19 cellular contexts compared by ENCODE assay signal in the genomic region with DNA sequence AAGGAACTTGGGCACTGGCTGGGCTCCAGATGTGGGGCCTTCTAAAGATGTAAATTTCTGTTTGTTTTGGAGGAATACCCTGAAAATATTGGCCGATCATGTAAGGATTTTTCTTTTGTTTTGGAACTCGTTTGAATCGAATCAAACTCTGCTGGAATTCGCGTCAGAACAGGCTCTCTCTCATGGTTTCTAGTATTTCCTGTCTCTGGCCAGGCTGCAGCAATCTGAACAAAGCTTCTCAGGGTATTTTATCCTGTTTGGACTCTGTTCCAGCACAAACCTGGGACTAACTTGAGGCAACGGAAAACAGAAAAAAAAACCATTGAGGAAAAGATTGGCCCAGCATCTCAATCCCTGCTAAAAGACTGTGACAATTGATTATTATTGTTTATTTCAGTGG.
DNase-seq lines count a peak whose midpoint lies in the region; ATAC-seq and TF ChIP-seq lines count a peak whose summit lies in the region.
"Had no signal": no experiment of that assay in that cellular context is flagged by ENCODE, and none has a peak within 500 bp of the region (broad histone marks: within the 10 kb centered on the region; RNA-seq: fewer than 3 reads in every experiment).

No MANE protein-coding gene starts in this region.

- no peaks in the 10 kb centered on the region for H4K20me1 ChIP-seq in GM23338 (replicated peaks; ENCODE audit: insufficient read depth)

- no peaks in the 10 kb centered on the region for H3K4me1 Mint-ChIP-seq in GM23338
- H3K4me1 Mint-ChIP-seq: B cell, memory B cell had no signal

- no peaks in the 10 kb centered on the region for H3F3A ChIP-seq in GM23338 (replicated peaks; ENCODE audit: low read depth)

- peaks cover 13% of the 10 kb centered on the region for H3K36me3 Mint-ChIP-seq in GM23338 (ENCODE audit: low read depth)
- H3K36me3 Mint-ChIP-seq: memory B cell, type B pancreatic cell had no signal

- no peaks in the 10 kb centered on the region for H3K4me1 ChIP-seq in GM23338 (ENCODE audit: insufficient read depth)
- peaks cover 3% of the 10 kb centered on the region for H3K4me1 ChIP-seq in right cardiac atrium (ENCODE audit: control insufficient read depth, insufficient read depth, low read length)

- no peaks in the 10 kb centered on the region for H3K27me3 Mint-ChIP-seq in GM23338 (ENCODE audit: insufficient read depth, low read depth, poor library complexity)
- H3K27me3 Mint-ChIP-seq: B cell had no signal

- H3K9me3 Mint-ChIP-seq in GM23338, result peaks cover 18% of the 10 kb centered on the region

- H3K27me3 ChIP-seq in GM23338 (ENCODE audit: insufficient read depth) (no peaks in the 10 kb centered on the region), right cardiac atrium (ENCODE audit: control insufficient read depth, insufficient read depth) (no peaks in the 10 kb centered on the region)
- H3K27me3 ChIP-seq: ovary, SJCRH30 had no signal

- H3K27ac Mint-ChIP-seq in GM23338, result no peak overlapping the region
- H3K27ac Mint-ChIP-seq: activated naive CD4-positive, alpha-beta T cell treated with anti-CD3 and anti-CD28 coated beads for 36 hours; B cell; memory B cell; type B pancreatic cell had no signal

- TF ChIP-seq CTCF in GM23338 (conservative IDR thresholded peaks at IDR 0.05; ENCODE audit: low read depth in 2 of 2), result no peak
- no peak for TF ChIP-seq CTCF in coronary artery (IDR thresholded peaks at IDR 0.05)

- peak overlapping the region; percentile 63; the same call in 1 of the 2 replicates for H2AFZ ChIP-seq in GM23338

- H3K4me3 ChIP-seq in GM23338 (no peak overlapping the region), coronary artery (peak overlapping the region; percentile 53), right cardiac atrium (ENCODE audit: low read length) (no peak overlapping the region), skeletal muscle cell (ENCODE audit: low read depth, low read length) (peak overlapping the region; percentile 9)
- H3K4me3 ChIP-seq: ovary, SJCRH30 had no signal

- ATAC-seq in GM23338 (no peak), right cardiac atrium (peak; percentile 67 to 78), GM18907 (IDR thresholded peaks at IDR 0.05; ENCODE audit: unreplicated experiment) (no peak)
- ATAC-seq: esophagus mucosa had no signal

- no peaks in the 10 kb centered on the region for H3K9me3 ChIP-seq in right cardiac atrium (ENCODE audit: control insufficient read depth, low read length)
- H3K9me3 ChIP-seq: ovary, SJCRH30 had no signal

- H3K4me2 ChIP-seq in GM23338, result no peak overlapping the region

- H3K79me2 ChIP-seq in GM23338 (replicated peaks; ENCODE audit: insufficient read depth), result no peaks in the 10 kb centered on the region

- 27% methylated on average over 6 of the region's 6 CpGs for WGBS in right cardiac atrium

- intact Hi-C loops in right cardiac atrium (cut with DNase I), result no loop called here

- no peak overlapping the region for H3K4me3 Mint-ChIP-seq in GM23338
- H3K4me3 Mint-ChIP-seq: activated naive CD4-positive, alpha-beta T cell treated with anti-CD3 and anti-CD28 coated beads for 36 hours; B cell; memory B cell; type B pancreatic cell had no signal

- H3K9me2 ChIP-seq in GM23338 (ENCODE audit: insufficient read depth), result peaks cover 3% of the 10 kb centered on the region; the same call in 1 of the 2 replicates

- H3K36me3 ChIP-seq in GM23338 (ENCODE audit: insufficient read depth), result no peaks in the 10 kb centered on the region
- H3K36me3 ChIP-seq: ovary, SJCRH30 had no signal

- DNase-seq in GM23338 (ENCODE audit: low spot score), result no peak
- no peak for DNase-seq in coronary artery (ENCODE audit: low spot score)
- DNase-seq in right cardiac atrium, result no peak
- DNase-seq in skeletal muscle cell (ENCODE audit: low read depth), result no peak
- DNase-seq in GDM1 (lab: John Stamatoyannopoulos, UW), result no peak
- no peak for DNase-seq in SK-N-DZ (ENCODE audit: low spot score)
- no peak for DNase-seq in stimulated activated CD4-positive, alpha-beta T cell treated with anti-CD3 and anti-CD28 coated beads, Interleukin-4, amount 100 ng/mL, for 4 hours
- DNase-seq: activated CD8-positive, alpha-beta memory T cell treated with anti-CD3 and anti-CD28 coated beads, Interleukin-2, amount 50 U/mL, for 48 hours; activated naive CD4-positive, alpha-beta T cell treated with anti-CD3 and anti-CD28 coated beads for 36 hours; central memory CD4-positive, alpha-beta T cell; NCI-H146; NCI-H446; ovary; SJCRH30 had no signal

- H3K27ac ChIP-seq in GM23338 (ENCODE audit: low read depth), result no peak overlapping the region
- peak overlapping the region in 1 of 2 donors; percentile 5 for H3K27ac ChIP-seq in coronary artery
- no peak overlapping the region for H3K27ac ChIP-seq in right cardiac atrium (ENCODE audit: low read length)
- H3K27ac ChIP-seq: ovary, SJCRH30 had no signal

TF ChIP-seq in GM23338, 12 proteins besides CTCF, POLR2A, EP300 and RAD21:
- TF ChIP-seq NANOG (IDR thresholded peaks at IDR 0.05; ENCODE audit: borderline replicate concordance), result no peak
- TF ChIP-seq CREB1 (CRISPR knock-in tag; IDR thresholded peaks at IDR 0.05; ENCODE audit: low read depth), result no peak
- TF ChIP-seq, protein P1, sequence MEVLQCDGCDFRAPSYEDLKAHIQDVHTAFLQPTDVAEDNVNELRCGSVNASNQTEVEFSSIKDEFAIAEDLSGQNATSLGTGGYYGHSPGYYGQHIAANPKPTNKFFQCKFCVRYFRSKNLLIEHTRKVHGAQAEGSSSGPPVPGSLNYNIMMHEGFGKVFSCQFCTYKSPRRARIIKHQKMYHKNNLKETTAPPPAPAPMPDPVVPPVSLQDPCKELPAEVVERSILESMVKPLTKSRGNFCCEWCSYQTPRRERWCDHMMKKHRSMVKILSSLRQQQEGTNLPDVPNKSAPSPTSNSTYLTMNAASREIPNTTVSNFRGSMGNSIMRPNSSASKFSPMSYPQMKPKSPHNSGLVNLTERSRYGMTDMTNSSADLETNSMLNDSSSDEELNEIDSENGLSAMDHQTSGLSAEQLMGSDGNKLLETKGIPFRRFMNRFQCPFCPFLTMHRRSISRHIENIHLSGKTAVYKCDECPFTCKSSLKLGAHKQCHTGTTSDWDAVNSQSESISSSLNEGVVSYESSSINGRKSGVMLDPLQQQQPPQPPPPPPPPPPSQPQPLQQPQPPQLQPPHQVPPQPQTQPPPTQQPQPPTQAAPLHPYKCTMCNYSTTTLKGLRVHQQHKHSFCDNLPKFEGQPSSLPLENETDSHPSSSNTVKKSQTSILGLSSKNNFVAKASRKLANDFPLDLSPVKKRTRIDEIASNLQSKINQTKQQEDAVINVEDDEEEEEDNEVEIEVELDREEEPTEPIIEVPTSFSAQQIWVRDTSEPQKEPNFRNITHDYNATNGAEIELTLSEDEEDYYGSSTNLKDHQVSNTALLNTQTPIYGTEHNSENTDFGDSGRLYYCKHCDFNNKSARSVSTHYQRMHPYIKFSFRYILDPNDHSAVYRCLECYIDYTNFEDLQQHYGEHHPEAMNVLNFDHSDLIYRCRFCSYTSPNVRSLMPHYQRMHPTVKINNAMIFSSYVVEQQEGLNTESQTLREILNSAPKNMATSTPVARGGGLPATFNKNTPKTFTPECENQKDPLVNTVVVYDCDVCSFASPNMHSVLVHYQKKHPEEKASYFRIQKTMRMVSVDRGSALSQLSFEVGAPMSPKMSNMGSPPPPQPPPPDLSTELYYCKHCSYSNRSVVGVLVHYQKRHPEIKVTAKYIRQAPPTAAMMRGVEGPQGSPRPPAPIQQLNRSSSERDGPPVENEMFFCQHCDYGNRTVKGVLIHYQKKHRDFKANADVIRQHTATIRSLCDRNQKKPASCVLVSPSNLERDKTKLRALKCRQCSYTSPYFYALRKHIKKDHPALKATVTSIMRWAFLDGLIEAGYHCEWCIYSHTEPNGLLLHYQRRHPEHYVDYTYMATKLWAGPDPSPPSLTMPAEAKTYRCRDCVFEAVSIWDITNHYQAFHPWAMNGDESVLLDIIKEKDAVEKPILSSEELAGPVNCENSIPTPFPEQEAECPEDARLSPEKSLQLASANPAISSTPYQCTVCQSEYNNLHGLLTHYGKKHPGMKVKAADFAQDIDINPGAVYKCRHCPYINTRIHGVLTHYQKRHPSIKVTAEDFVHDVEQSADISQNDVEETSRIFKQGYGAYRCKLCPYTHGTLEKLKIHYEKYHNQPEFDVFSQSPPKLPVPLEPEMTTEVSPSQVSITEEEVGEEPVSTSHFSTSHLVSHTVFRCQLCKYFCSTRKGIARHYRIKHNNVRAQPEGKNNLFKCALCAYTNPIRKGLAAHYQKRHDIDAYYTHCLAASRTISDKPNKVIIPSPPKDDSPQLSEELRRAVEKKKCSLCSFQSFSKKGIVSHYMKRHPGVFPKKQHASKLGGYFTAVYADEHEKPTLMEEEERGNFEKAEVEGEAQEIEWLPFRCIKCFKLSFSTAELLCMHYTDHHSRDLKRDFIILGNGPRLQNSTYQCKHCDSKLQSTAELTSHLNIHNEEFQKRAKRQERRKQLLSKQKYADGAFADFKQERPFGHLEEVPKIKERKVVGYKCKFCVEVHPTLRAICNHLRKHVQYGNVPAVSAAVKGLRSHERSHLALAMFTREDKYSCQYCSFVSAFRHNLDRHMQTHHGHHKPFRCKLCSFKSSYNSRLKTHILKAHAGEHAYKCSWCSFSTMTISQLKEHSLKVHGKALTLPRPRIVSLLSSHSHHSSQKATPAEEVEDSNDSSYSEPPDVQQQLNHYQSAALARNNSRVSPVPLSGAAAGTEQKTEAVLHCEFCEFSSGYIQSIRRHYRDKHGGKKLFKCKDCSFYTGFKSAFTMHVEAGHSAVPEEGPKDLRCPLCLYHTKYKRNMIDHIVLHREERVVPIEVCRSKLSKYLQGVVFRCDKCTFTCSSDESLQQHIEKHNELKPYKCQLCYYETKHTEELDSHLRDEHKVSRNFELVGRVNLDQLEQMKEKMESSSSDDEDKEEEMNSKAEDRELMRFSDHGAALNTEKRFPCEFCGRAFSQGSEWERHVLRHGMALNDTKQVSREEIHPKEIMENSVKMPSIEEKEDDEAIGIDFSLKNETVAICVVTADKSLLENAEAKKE (CRISPR knock-in tag; IDR thresholded peaks at IDR 0.05), result no peak
TF ChIP-seq in GM23338: peak in this region for 0.

Comparison
In these comparisons a context has a peak if more than half of its experiments do, and no peak if none do; other contexts are left out.
1. ATAC-seq: peak in right cardiac atrium (2 of 2); none in GM23338 (single experiment) and GM18907 (single experiment).
2. H3K4me3 ChIP-seq: peak in coronary artery (single experiment) and skeletal muscle cell (single experiment); none in GM23338 (single experiment) and right cardiac atrium (single experiment).